In the genomic region with DNA sequence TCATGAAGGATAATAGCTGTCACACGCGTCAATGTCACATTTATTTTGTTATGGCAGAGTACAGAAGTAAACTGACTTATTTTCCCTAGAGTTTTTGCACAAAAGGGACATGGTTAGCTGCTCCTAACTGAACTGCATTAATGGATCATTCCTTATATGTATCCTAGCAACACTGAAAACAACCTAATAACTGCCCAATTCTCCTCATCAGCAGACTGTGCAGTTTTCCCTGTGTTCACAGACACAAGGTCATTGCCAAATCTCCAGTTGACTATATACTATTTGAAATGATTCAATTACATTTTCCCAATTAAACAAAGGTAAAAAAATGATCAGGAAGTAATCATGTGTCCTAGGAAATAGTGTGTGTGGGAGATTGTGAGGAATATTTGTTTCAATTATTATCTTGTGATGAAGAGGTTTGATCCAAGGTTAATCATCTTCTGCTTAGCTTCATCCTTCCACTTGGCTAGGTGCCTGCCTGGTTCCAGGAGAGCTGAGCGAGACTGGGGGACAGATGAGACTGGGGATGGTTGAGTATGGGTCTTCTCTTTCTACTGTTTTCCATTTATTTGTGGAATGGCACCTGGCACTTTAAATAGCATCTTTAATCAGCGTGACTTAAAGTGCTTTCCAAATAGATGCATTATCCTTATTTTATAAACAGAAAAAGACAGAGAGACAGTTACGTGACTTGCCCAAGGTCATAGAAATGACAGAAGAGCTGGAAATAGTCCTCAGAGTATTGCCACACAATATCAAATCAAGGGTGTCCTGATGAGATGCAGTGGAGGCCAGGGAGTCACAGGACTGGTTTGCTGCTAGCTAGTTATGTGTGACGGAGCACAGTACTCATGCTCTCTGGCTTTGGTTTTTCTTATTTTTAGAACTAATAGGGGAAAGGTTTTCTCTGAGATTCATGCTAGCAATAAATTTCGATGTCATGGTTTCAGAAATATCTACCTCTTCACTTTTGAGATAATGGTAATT, we compare ENCODE assay signal across 14 cellular contexts.
"Had no signal": no experiment of that assay in that cellular context is flagged by ENCODE, and none has a peak within 500 bp of the region (broad histone marks: within the 10 kb centered on the region; RNA-seq: fewer than 3 reads in every experiment).

No MANE protein-coding gene starts in this region.

- H3K4me1 ChIP-seq: suprapubic skin, upper lobe of left lung had no signal

- H3K27ac ChIP-seq: suprapubic skin, upper lobe of left lung had no signal

- H3K9me3 ChIP-seq: mucosa of descending colon, suprapubic skin, upper lobe of left lung had no signal

- ATAC-seq: left colon; mucosa of descending colon; naive thymus-derived CD8-positive, alpha-beta T cell; stimulated activated naive CD8-positive, alpha-beta T cell treated with anti-CD3 and anti-CD28 coated beads, Interleukin-15, Interleukin-2, amounts not matched to agents 100 U/mL and 50 U/mL, for 24 hours had no signal

- H3K36me3 ChIP-seq: suprapubic skin, upper lobe of left lung had no signal

- H3K27me3 ChIP-seq: suprapubic skin, upper lobe of left lung had no signal

- DNase-seq: activated CD4-positive, alpha-beta T cell treated with anti-CD3 and anti-CD28 coated beads, Interleukin-2, amount 50 U/mL, for 1 hour; activated CD4-positive, CD25-positive, alpha-beta regulatory T cell; activated naive CD4-positive, alpha-beta T cell treated with anti-CD3 and anti-CD28 coated beads, Interleukin-2, amount 10 ng/mL, durations not matched to agents 7 days and 5 days; immature natural killer cell; left colon; mammary epithelial cell; mucosa of descending colon; naive thymus-derived CD8-positive, alpha-beta T cell; nucleus accumbens; stimulated activated CD4-positive, alpha-beta T cell treated with anti-CD3 and anti-CD28 coated beads, Interleukin-2, amount 100 ng/mL, for 48 hours; stimulated activated CD8-positive, alpha-beta memory T cell treated with anti-CD3 and anti-CD28 coated beads, Interleukin-4, amount 100 ng/mL, for 48 hours; stimulated activated naive CD8-positive, alpha-beta T cell treated with anti-CD3 and anti-CD28 coated beads, Interleukin-15, Interleukin-2, amounts not matched to agents 100 U/mL and 50 U/mL, for 24 hours; upper lobe of left lung had no signal

- H3K4me3 ChIP-seq: mucosa of descending colon, suprapubic skin, upper lobe of left lung had no signal
